ENCODE assay signal across 15 cellular contexts in the genomic region with DNA sequence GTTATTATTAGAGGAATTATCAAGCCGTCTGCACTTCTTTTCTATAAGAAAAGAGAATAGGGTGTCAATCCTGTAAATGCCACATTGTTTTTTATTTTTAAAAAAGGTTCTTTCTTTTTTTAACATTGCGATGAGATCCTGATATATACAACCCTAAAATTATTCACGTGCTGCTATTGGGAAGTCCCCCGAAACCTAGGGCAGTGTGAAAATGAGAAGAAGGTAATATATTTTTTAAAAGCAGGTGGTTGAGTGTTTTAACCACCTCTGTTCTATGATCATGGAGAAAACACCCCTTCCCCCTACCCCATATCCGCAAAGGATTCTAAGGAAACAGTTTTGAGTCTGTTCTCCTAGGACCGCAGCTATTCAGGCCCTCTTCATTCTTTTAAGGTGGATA.
DNase-seq lines count a peak whose midpoint lies in the region; ATAC-seq and TF ChIP-seq lines count a peak whose summit lies in the region.
"Had no signal": no experiment of that assay in that cellular context is flagged by ENCODE, and none has a peak within 500 bp of the region (broad histone marks: within the 10 kb centered on the region; RNA-seq: fewer than 3 reads in every experiment).

No MANE protein-coding gene starts in this region.

- H3F3A ChIP-seq in DOHH2 (ENCODE audit: control insufficient read depth, insufficient read depth) (peaks cover 16% of the 10 kb centered on the region), neural cell (ENCODE audit: insufficient read depth, low read length, poor library complexity, severe bottlenecking) (no peaks in the 10 kb centered on the region)

- DNase-seq in activated B cell treated with CpG ODN at 0.5 μM for 24 hours = no peak
- DNase-seq in endothelial cell (ENCODE audit: low spot score) = no peak
- no peak for DNase-seq in testis
- DNase-seq in SIG-M5 treated with dmso at 0.1 percent for 504 hours (lab: John Stamatoyannopoulos, UW; ENCODE audit: unreplicated experiment) = no peak
- DNase-seq: Caco-2; CD4-positive, alpha-beta T cell; GDM1; H9; NCI-H1105 treated with DMSO at 0.1 percent for 48 hours; NCI-H1694 treated with DMSO at 0.1 percent for 48 hours; SJCRH30 had no signal

- 83 to 88% methylated on average over 6 of the region's 6 CpGs for WGBS in testis, 2 donors

- H3K4me2 ChIP-seq in DOHH2 (ENCODE audit: low read length) = peak overlapping the region; percentile 93
- no peak overlapping the region for H3K4me2 ChIP-seq in neural cell (ENCODE audit: low read length)

- CTCF ChIA-PET in activated B cell treated with CpG ODN at 0.5 μM for 24 hours (lab: Charles Lee) = interaction anchor here (1.0 to 2.5 kb wide), 4 partner anchors 12 to 152 kb away, joined by 3 to 13 read pairs (median 4); no protein-coding TSS in a partner anchor

- H3K27ac Mint-ChIP-seq in activated B cell treated with CpG ODN at 0.5 μM for 24 hours (peak overlapping the region; percentile 95), endothelial cell (ENCODE audit: unreplicated experiment) (no peak overlapping the region)
- no peak overlapping the region for H3K27ac Mint-ChIP-seq in activated T-helper 17 cell treated with anti-CD3 and anti-CD28 coated beads, Interleukin-2, amount 50 U/mL, for 72 hours
- H3K27ac Mint-ChIP-seq: CD4-positive, alpha-beta T cell; H9 had no signal

- H3K27me3 ChIP-seq in DOHH2 (ENCODE audit: control insufficient read depth, low read length) (no peaks in the 10 kb centered on the region), neural cell (ENCODE audit: insufficient read depth, low read depth, low read length) (no peaks in the 10 kb centered on the region), testis (no peaks in the 10 kb centered on the region)
- H3K27me3 ChIP-seq: SJCRH30 had no signal

- H3K9me2 ChIP-seq in DOHH2 (replicated peaks; ENCODE audit: control insufficient read depth, low read length) (no peaks in the 10 kb centered on the region), neural cell (ENCODE audit: insufficient read depth, low read length) (no peaks in the 10 kb centered on the region)

- H3K9me3 Mint-ChIP-seq in activated B cell treated with CpG ODN at 0.5 μM for 24 hours (no peaks in the 10 kb centered on the region), endothelial cell (ENCODE audit: unreplicated experiment) (no peaks in the 10 kb centered on the region)
- H3K9me3 Mint-ChIP-seq in activated T-helper 17 cell treated with anti-CD3 and anti-CD28 coated beads, Interleukin-2, amount 50 U/mL, for 72 hours = peaks cover 7% of the 10 kb centered on the region

- H3K9ac ChIP-seq in neural cell (ENCODE audit: low read length) = peak overlapping the region; percentile 4

- H3K27me3 Mint-ChIP-seq in activated B cell treated with CpG ODN at 0.5 μM for 24 hours (no peaks in the 10 kb centered on the region), endothelial cell (ENCODE audit: unreplicated experiment) (no peaks in the 10 kb centered on the region)
- H3K27me3 Mint-ChIP-seq in activated T-helper 17 cell treated with anti-CD3 and anti-CD28 coated beads, Interleukin-2, amount 50 U/mL, for 72 hours = no peaks in the 10 kb centered on the region
- H3K27me3 Mint-ChIP-seq: CD4-positive, alpha-beta T cell had no signal

- H3K4me3 ChIP-seq in DOHH2 (ENCODE audit: low read length) (peak overlapping the region; percentile 72), neural cell (ENCODE audit: low read length) (no peak overlapping the region), testis (no peak overlapping the region)
- H3K4me3 ChIP-seq: SJCRH30 had no signal

- H3K79me2 ChIP-seq in DOHH2 (ENCODE audit: control insufficient read depth, low read length) (no peaks in the 10 kb centered on the region), neural cell (replicated peaks; ENCODE audit: insufficient read depth, low read length) (no peaks in the 10 kb centered on the region)

- no peak overlapping the region for H2AFZ ChIP-seq in neural cell (ENCODE audit: low read depth, low read length)

- peaks cover 80% of the 10 kb centered on the region for H3K4me1 Mint-ChIP-seq in activated B cell treated with CpG ODN at 0.5 μM for 24 hours
- no peaks in the 10 kb centered on the region for H3K4me1 Mint-ChIP-seq in endothelial cell (ENCODE audit: unreplicated experiment)
- H3K4me1 Mint-ChIP-seq in activated T-helper 17 cell treated with anti-CD3 and anti-CD28 coated beads, Interleukin-2, amount 50 U/mL, for 72 hours = no peaks in the 10 kb centered on the region

- H4K20me1 ChIP-seq in DOHH2 (ENCODE audit: control insufficient read depth, insufficient read depth, low read depth, low read length) (no peaks in the 10 kb centered on the region), neural cell (ENCODE audit: insufficient read depth) (no peaks in the 10 kb centered on the region)

- H3K27ac ChIP-seq in DOHH2 (ENCODE audit: low read depth, low read length) = peak overlapping the region; percentile 51
- H3K27ac ChIP-seq in neural cell (ENCODE audit: low read length) = peak overlapping the region; percentile 33
- H3K27ac ChIP-seq in testis = no peak overlapping the region
- H3K27ac ChIP-seq: SJCRH30 had no signal

- H3K36me3 ChIP-seq in DOHH2 (ENCODE audit: control insufficient read depth, low read length) = no peaks in the 10 kb centered on the region
- H3K36me3 ChIP-seq in neural cell (ENCODE audit: insufficient read depth, low read length) = no peaks in the 10 kb centered on the region
- no peaks in the 10 kb centered on the region for H3K36me3 ChIP-seq in testis (ENCODE audit: low read depth, missing control alignments)
- H3K36me3 ChIP-seq: SJCRH30 had no signal

- no peaks in the 10 kb centered on the region for H3K9me3 ChIP-seq in DOHH2 (ENCODE audit: control insufficient read depth, insufficient read depth, low read length)
- H3K9me3 ChIP-seq in neural cell (ENCODE audit: low read length) = no peaks in the 10 kb centered on the region
- H3K9me3 ChIP-seq in testis = no peaks in the 10 kb centered on the region
- H3K9me3 ChIP-seq: Caco-2, SJCRH30 had no signal

- TF ChIP-seq RAD21 in neural cell (conservative IDR thresholded peaks at IDR 0.05) = no peak

- no peak for TF ChIP-seq EP300 in neural cell (conservative IDR thresholded peaks at IDR 0.05; ENCODE audit: poor library complexity, severe bottlenecking)

- POLR2A ChIA-PET in activated B cell treated with CpG ODN at 0.5 μM for 24 hours (lab: Charles Lee) = interaction anchor here (0.8 to 6.0 kb wide), 8 partner anchors 8 to 116 kb away, joined by 3 to 87 read pairs (median 6); a partner anchor contains a TSS

- H3K4me3 Mint-ChIP-seq in activated B cell treated with CpG ODN at 0.5 μM for 24 hours (peak overlapping the region; percentile 72), endothelial cell (ENCODE audit: unreplicated experiment) (no peak overlapping the region)
- no peak overlapping the region for H3K4me3 Mint-ChIP-seq in activated T-helper 17 cell treated with anti-CD3 and anti-CD28 coated beads, Interleukin-2, amount 50 U/mL, for 72 hours
- H3K4me3 Mint-ChIP-seq: CD4-positive, alpha-beta T cell; H9 had no signal

- H3K4me1 ChIP-seq in DOHH2 (ENCODE audit: control insufficient read depth, low read length) (peaks cover 45% of the 10 kb centered on the region), testis (no peaks in the 10 kb centered on the region)
- H3K4me1 ChIP-seq: Caco-2, SJCRH30 had no signal

- peak; percentile 46 for ATAC-seq in HG03354 (IDR thresholded peaks at IDR 0.05; ENCODE audit: poor library complexity, severe bottlenecking, unreplicated experiment)
- peak; percentile 65 for ATAC-seq in activated B cell treated with CpG ODN at 0.5 μM for 24 hours (ENCODE audit: low read depth)
- no peak for ATAC-seq in activated T-helper 17 cell treated with anti-CD3 and anti-CD28 coated beads, Interleukin-2, amount 50 U/mL, for 72 hours (replicated peaks)

- no peak for TF ChIP-seq POLR2A in testis (IDR thresholded peaks at IDR 0.05)

- H3K36me3 Mint-ChIP-seq in activated B cell treated with CpG ODN at 0.5 μM for 24 hours (ENCODE audit: low read depth) (no peaks in the 10 kb centered on the region), endothelial cell (ENCODE audit: low read depth, unreplicated experiment) (no peaks in the 10 kb centered on the region)
- H3K36me3 Mint-ChIP-seq in activated T-helper 17 cell treated with anti-CD3 and anti-CD28 coated beads, Interleukin-2, amount 50 U/mL, for 72 hours (ENCODE audit: low read depth) = no peaks in the 10 kb centered on the region

- TF ChIP-seq CTCF in DOHH2 (IDR thresholded peaks at IDR 0.05; ENCODE audit: low read depth, low read length, poor library complexity, severe bottlenecking) = no peak
- TF ChIP-seq CTCF in activated B cell treated with CpG ODN at 0.5 μM for 24 hours (IDR thresholded peaks at IDR 0.05) = no peak
- TF ChIP-seq CTCF in neural cell (IDR thresholded peaks at IDR 0.05; ENCODE audit: poor library complexity, severe bottlenecking) = no peak
- no peak for TF ChIP-seq CTCF in endothelial cell (IDR thresholded peaks at IDR 0.05; ENCODE audit: unreplicated experiment)
- TF ChIP-seq CTCF in testis (IDR thresholded peaks at IDR 0.05) = no peak

- intact Hi-C loops in activated B cell treated with CpG ODN at 0.5 μM for 24 hours (cut with micrococcal nuclease) = loop anchor here (1.0 to 5.0 kb wide), 5 partner anchors 17 to 95 kb away; a partner anchor contains a TSS
- intact Hi-C loops in testis (cut with DNase I; ENCODE audit: low total_unique reads) = no loop called here

TF ChIP-seq in neural cell, 6 proteins besides CTCF, POLR2A, EP300 and RAD21:
- TF ChIP-seq TAF1 (IDR thresholded peaks at IDR 0.05; ENCODE audit: low read depth) = no peak
- TF ChIP-seq EZH2 (IDR thresholded peaks at IDR 0.05; ENCODE audit: borderline replicate concordance, insufficient read depth, low read length, poor library complexity, severe bottlenecking) = no peak

Comparison
In these comparisons a context has a peak if more than half of its experiments do, and no peak if none do; other contexts are left out.
1. H3K27ac ChIP-seq: peak in DOHH2 (single experiment) and neural cell (single experiment); none in testis (0 of 2).